In genomic region chr17:5545051-5545987, GRCh38 we compare ENCODE assay signal across 2 cellular contexts.
TF ChIP-seq lines count a peak whose summit lies in the region.

No MANE protein-coding gene starts in this region.

TF ChIP-seq in HEK293T, 16 proteins besides CTCF, POLR2A, EP300 and RAD21:
- TF ChIP-seq BHLHE40 (IDR thresholded peaks at IDR 0.05; ENCODE audit: borderline replicate concordance): no peak
- TF ChIP-seq NFRKB (IDR thresholded peaks at IDR 0.05): no peak
- TF ChIP-seq HDGF (IDR thresholded peaks at IDR 0.05; ENCODE audit: borderline replicate concordance): no peak
- TF ChIP-seq LEF1 (IDR thresholded peaks at IDR 0.05; ENCODE audit: borderline replicate concordance): no peak
- TF ChIP-seq SP1 (IDR thresholded peaks at IDR 0.05): no peak
- TF ChIP-seq FOXK2 (IDR thresholded peaks at IDR 0.05): no peak
- TF ChIP-seq ARNT (IDR thresholded peaks at IDR 0.05): no peak
- TF ChIP-seq CTBP1 (IDR thresholded peaks at IDR 0.05; ENCODE audit: borderline replicate concordance): no peak
- no peak for TF ChIP-seq SUZ12 (IDR thresholded peaks at IDR 0.05)
- no peak for TF ChIP-seq ZNF384 (IDR thresholded peaks at IDR 0.05)
- TF ChIP-seq FOXM1 (IDR thresholded peaks at IDR 0.05; ENCODE audit: borderline replicate concordance): no peak
- TF ChIP-seq FOXA1 (IDR thresholded peaks at IDR 0.05): no peak
- TF ChIP-seq, protein P1, sequence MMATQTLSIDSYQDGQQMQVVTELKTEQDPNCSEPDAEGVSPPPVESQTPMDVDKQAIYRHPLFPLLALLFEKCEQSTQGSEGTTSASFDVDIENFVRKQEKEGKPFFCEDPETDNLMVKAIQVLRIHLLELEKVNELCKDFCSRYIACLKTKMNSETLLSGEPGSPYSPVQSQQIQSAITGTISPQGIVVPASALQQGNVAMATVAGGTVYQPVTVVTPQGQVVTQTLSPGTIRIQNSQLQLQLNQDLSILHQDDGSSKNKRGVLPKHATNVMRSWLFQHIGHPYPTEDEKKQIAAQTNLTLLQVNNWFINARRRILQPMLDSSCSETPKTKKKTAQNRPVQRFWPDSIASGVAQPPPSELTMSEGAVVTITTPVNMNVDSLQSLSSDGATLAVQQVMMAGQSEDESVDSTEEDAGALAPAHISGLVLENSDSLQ (IDR thresholded peaks at IDR 0.05): no peak
- TF ChIP-seq L3MBTL2 (conservative IDR thresholded peaks at IDR 0.05): no peak
- TF ChIP-seq ELF4 (IDR thresholded peaks at IDR 0.05): no peak
- no peak for TF ChIP-seq TARDBP (IDR thresholded peaks at IDR 0.05)

TF ChIP-seq in K562, 482 proteins besides CTCF, POLR2A, EP300 and RAD21:
- TF ChIP-seq SUPT5H (IDR thresholded peaks at IDR 0.05): 0 out of 2 replicates have a peak, but pooled peaks have one; percentile 45
- TF ChIP-seq ILF3 (IDR thresholded peaks at IDR 0.05; ENCODE audit: borderline replicate concordance): no peak
- TF ChIP-seq ELF4 (CRISPR knock-in tag; IDR thresholded peaks at IDR 0.05): 0 out of 2 replicates have a peak, but pooled peaks have one; percentile 31
- TF ChIP-seq RAD51 (IDR thresholded peaks at IDR 0.05; ENCODE audit: borderline replicate concordance, low read depth): no peak
- no peak for TF ChIP-seq GABPB2 (CRISPR knock-in tag; conservative IDR thresholded peaks at IDR 0.05)
- no peak for TF ChIP-seq ZNF592 (IDR thresholded peaks at IDR 0.05)
